Comparison of ENCODE assay signal across 1 cellular context in the genomic region with DNA sequence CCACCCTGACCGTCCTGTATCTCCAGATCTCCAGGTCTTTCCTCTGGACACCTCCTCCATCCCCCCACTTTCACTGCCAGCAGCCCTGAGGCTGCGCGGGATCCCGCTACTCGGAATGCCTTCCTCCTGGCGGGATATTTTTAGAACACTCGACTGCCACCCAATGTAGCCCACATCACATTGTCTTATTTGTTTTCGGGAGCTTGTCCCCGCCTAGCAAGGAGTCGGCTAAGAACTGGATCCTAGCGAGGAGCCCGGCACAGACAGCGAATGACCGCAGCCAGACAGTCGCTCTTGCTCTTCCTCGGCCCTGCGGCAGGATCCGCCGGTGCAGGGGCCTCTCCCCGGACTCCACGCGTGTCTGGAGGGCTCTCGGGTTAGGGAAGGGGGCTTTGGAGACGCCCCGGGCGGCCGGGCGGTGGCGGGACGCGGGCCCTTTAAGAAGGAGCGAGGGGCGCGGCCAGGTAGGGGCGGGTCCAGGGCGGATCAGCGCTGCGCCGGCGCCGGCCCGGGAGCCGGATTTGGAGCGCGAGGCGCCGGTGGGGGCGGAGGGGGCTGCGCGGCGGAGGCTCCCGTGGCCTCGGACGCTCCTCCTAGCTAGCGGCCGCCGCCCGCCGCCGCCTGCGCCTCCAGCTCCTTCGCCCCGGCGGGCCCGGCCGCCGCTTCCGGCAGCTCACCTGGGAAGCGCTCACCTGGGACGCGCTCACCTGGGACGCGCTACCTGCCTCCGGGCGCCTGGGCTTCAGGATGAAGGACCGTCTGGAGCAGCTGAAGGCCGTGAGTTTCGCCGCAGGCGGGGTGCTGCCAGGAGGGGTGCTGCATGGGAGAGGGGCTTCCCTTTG.
TF ChIP-seq lines count a peak whose summit lies in the region.

A gene (plus strand): TSS at position 518 of the 842 bp plus-strand sequence. CDS start 230 bp downstream, at position 748.

TF ChIP-seq in IMR-90, 13 proteins besides CTCF, POLR2A, EP300 and RAD21:
- TF ChIP-seq SMC3 (IDR thresholded peaks at IDR 0.05; ENCODE audit: low read depth, low read length) (no peak), MAZ (IDR thresholded peaks at IDR 0.05; ENCODE audit: borderline replicate concordance, low read depth, low read length) (no peak), FOS (IDR thresholded peaks at IDR 0.05; ENCODE audit: low read depth, low read length) (no peak)
